Comparison of ENCODE assay signal across 8 cellular contexts in genomic region chr6:166307082-166307980, GRCh38. TPM values are rescaled to one million over a fixed set of nuclear protein-coding genes. Genes with fewer than 3 reads are reported as not detected.
DNase-seq lines count a peak whose midpoint lies in the region; ATAC-seq and TF ChIP-seq lines count a peak whose summit lies in the region.

No MANE protein-coding gene starts in this region.

- peaks cover 66% of the 10 kb centered on the region for H3K27me3 Mint-ChIP-seq in activated CD8-positive, alpha-beta memory T cell treated with anti-CD3 and anti-CD28 coated beads, Interleukin-2, amount 10 ng/mL, durations not matched to agents 7 days and 5 days

- H3K36me3 ChIP-seq in WERI-Rb-1 (no peaks in the 10 kb centered on the region), skeletal muscle satellite cell (ENCODE audit: insufficient read depth, low read length) (no peaks in the 10 kb centered on the region)

- no peak for TF ChIP-seq CTCF in WERI-Rb-1 (IDR thresholded peaks at IDR 0.05; ENCODE audit: low read depth, low read length)

- intact Hi-C loops in right cardiac atrium (cut with DNase I), result no loop called here
- intact Hi-C loops in sciatic nerve (cut with DNase I), result no loop called here

- H3K4me3 ChIP-seq in WERI-Rb-1 (ENCODE audit: low read depth, low read length) (peak overlapping the region; percentile 72), right cardiac atrium (ENCODE audit: low read length) (peak overlapping the region; percentile 63), skeletal muscle satellite cell (ENCODE audit: low read length) (peak overlapping the region; percentile 64)

- no peak overlapping the region for H3K4me3 Mint-ChIP-seq in activated CD8-positive, alpha-beta memory T cell treated with anti-CD3 and anti-CD28 coated beads, Interleukin-2, amount 10 ng/mL, durations not matched to agents 7 days and 5 days

- no peaks in the 10 kb centered on the region for H3K36me3 Mint-ChIP-seq in activated CD8-positive, alpha-beta memory T cell treated with anti-CD3 and anti-CD28 coated beads, Interleukin-2, amount 10 ng/mL, durations not matched to agents 7 days and 5 days

- H3K4me2 ChIP-seq in skeletal muscle satellite cell (ENCODE audit: low read length), result peak overlapping the region; percentile 87

- H3K9me3 ChIP-seq in WERI-Rb-1 (ENCODE audit: severe bottlenecking) (no peaks in the 10 kb centered on the region), right cardiac atrium (ENCODE audit: control insufficient read depth, low read length) (no peaks in the 10 kb centered on the region), skeletal muscle satellite cell (replicated peaks; ENCODE audit: low read length) (no peaks in the 10 kb centered on the region)

- DNase-seq in activated CD8-positive, alpha-beta memory T cell treated with anti-CD3 and anti-CD28 coated beads, Interleukin-2, amount 10 ng/mL, durations not matched to agents 7 days and 5 days, result no peak
- DNase-seq in activated CD8-positive, alpha-beta memory T cell treated with anti-CD3 and anti-CD28 coated beads, Interleukin-2, amount 50 U/mL, for 4 hours, result no peak
- DNase-seq in WERI-Rb-1 (peak; percentile 61), right cardiac atrium (no peak), foreskin melanocyte (no peak), sciatic nerve (ENCODE audit: low spot score) (no peak)

- peaks cover 3% of the 10 kb centered on the region for H3K4me1 Mint-ChIP-seq in activated CD8-positive, alpha-beta memory T cell treated with anti-CD3 and anti-CD28 coated beads, Interleukin-2, amount 10 ng/mL, durations not matched to agents 7 days and 5 days

- WGBS in right cardiac atrium, result 3% methylated on average over 110 of the region's 111 CpGs

- no peak overlapping the region for H3K27ac Mint-ChIP-seq in activated CD8-positive, alpha-beta memory T cell treated with anti-CD3 and anti-CD28 coated beads, Interleukin-2, amount 10 ng/mL, durations not matched to agents 7 days and 5 days

- peak overlapping the region; percentile 60 for H3K27ac ChIP-seq in WERI-Rb-1
- no peak overlapping the region for H3K27ac ChIP-seq in right cardiac atrium (ENCODE audit: low read length)

- H3K27me3 ChIP-seq in WERI-Rb-1 (ENCODE audit: insufficient read depth, low read depth, severe bottlenecking) (no peaks in the 10 kb centered on the region), right cardiac atrium (ENCODE audit: control insufficient read depth, insufficient read depth) (no peaks in the 10 kb centered on the region), skeletal muscle satellite cell (ENCODE audit: control insufficient read depth, insufficient read depth, low read length) (peaks cover 51% of the 10 kb centered on the region)

- ATAC-seq in activated CD8-positive, alpha-beta memory T cell treated with anti-CD3 and anti-CD28 coated beads, Interleukin-2, amount 10 ng/mL, durations not matched to agents 7 days and 5 days, result peak; percentile 30
- peak; percentile 30 for ATAC-seq in HG02852 (IDR thresholded peaks at IDR 0.05; ENCODE audit: unreplicated experiment)
- peak; percentile 37 to 43 for ATAC-seq in right cardiac atrium
- no peak for ATAC-seq in sciatic nerve

- no peaks in the 10 kb centered on the region for H3K9me3 Mint-ChIP-seq in activated CD8-positive, alpha-beta memory T cell treated with anti-CD3 and anti-CD28 coated beads, Interleukin-2, amount 10 ng/mL, durations not matched to agents 7 days and 5 days (ENCODE audit: low read depth)

- H3K9ac ChIP-seq in skeletal muscle satellite cell (ENCODE audit: low read depth, low read length), result no peak overlapping the region

- H3K4me1 ChIP-seq in right cardiac atrium (ENCODE audit: control insufficient read depth, insufficient read depth, low read length) (no peaks in the 10 kb centered on the region), skeletal muscle satellite cell (ENCODE audit: control insufficient read depth, insufficient read depth, low read length) (peaks cover 6% of the 10 kb centered on the region)

- CTCF ChIA-PET in activated CD8-positive, alpha-beta memory T cell treated with anti-CD3 and anti-CD28 coated beads, Interleukin-2, amount 10 ng/mL, durations not matched to agents 7 days and 5 days (lab: Charles Lee), result interaction anchor here (1.0 to 7.4 kb wide), 2 partner anchors 13 to 71 kb away, joined by 3 to 93 read pairs; no protein-coding TSS in a partner anchor

RNA-seq across cellular contexts. Expression of gene PRR18, which starts 0.9 kb away (rescaled TPM):
- total RNA-seq in activated CD8-positive, alpha-beta memory T cell treated with anti-CD3 and anti-CD28 coated beads, Interleukin-2, amount 10 ng/mL, durations not matched to agents 7 days and 5 days, result not detected
- total RNA-seq in right cardiac atrium (not detected), sciatic nerve (not detected)
- polyA plus RNA-seq in right cardiac atrium, result 0.02 TPM
- total RNA-seq in skeletal muscle satellite cell (2012; rRNA removed), result not detected in 2 replicates

RNA-seq across cellular contexts. Expression of gene SFT2D1, which starts 35.0 kb away (rescaled TPM):
- 10 to 100 TPM; 35.6 to 40.0 TPM for total RNA-seq in activated CD8-positive, alpha-beta memory T cell treated with anti-CD3 and anti-CD28 coated beads, Interleukin-2, amount 10 ng/mL, durations not matched to agents 7 days and 5 days
- 10 to 100 TPM; 23.6 to 25.2 (median 24.3) TPM for total RNA-seq in right cardiac atrium
- 45.8 TPM for polyA plus RNA-seq in right cardiac atrium
- 36.2 and 44.1 TPM in 2 replicates for total RNA-seq in skeletal muscle satellite cell (2012; rRNA removed)
- total RNA-seq in sciatic nerve, result 46.1 TPM
